In genomic region chr16:66344533-66345145, GRCh38 we compare ENCODE assay signal across 8 cellular contexts. TPM values are rescaled to one million over a fixed set of nuclear protein-coding genes. Genes with fewer than 3 reads are reported as not detected.
DNase-seq lines count a peak whose midpoint lies in the region; ATAC-seq, FAIRE-seq and TF ChIP-seq lines count a peak whose summit lies in the region.

No MANE protein-coding gene starts in this region.

- H3K9me3 ChIP-seq in Loucy (ENCODE audit: insufficient read depth, low read depth, low read length) (no peaks in the 10 kb centered on the region), right atrium auricular region (no peaks in the 10 kb centered on the region)

- TF ChIP-seq POLR2A in GM12891 (IDR thresholded peaks at IDR 0.05; ENCODE audit: low read depth, low read length) = no peak

- H3K4me1 ChIP-seq in Loucy (ENCODE audit: insufficient read depth, low read length, poor library complexity, severe bottlenecking) = no peaks in the 10 kb centered on the region
- no peaks in the 10 kb centered on the region for H3K4me1 ChIP-seq in right atrium auricular region

- no peaks in the 10 kb centered on the region for H4K20me1 ChIP-seq in Loucy (ENCODE audit: insufficient read depth, low read length, poor library complexity, severe bottlenecking)

- H3K4me3 ChIP-seq in Loucy (ENCODE audit: low read length, poor library complexity, severe bottlenecking) (no peak overlapping the region), right atrium auricular region (no peak overlapping the region)

- FAIRE-seq in GM12891 (lab: Jason Lieb, UNC) = no peak

- peak; percentile 76 for TF ChIP-seq CTCF in Loucy (conservative IDR thresholded peaks at IDR 0.05; ENCODE audit: low read length)
- TF ChIP-seq CTCF in right atrium auricular region (IDR thresholded peaks at IDR 0.05) = peak; percentile 55 to 85

- H3K79me2 ChIP-seq in Loucy (ENCODE audit: insufficient read depth, low read length) = no peaks in the 10 kb centered on the region

- H3K36me3 ChIP-seq in Loucy (ENCODE audit: insufficient read depth, low read length) (no peaks in the 10 kb centered on the region), right atrium auricular region (no peaks in the 10 kb centered on the region)

- H3F3A ChIP-seq in Loucy (ENCODE audit: low read depth) = no peaks in the 10 kb centered on the region

- DNase-seq in activated CD4-positive, CD25-positive, alpha-beta regulatory T cell treated with anti-CD3 and anti-CD28 coated beads, Interleukin-2, amount 50 U/mL, for 16 hours (ENCODE audit: low read depth, low spot score) = peak; percentile 28
- peak; percentile 18 to 40 for DNase-seq in activated CD4-positive, alpha-beta T cell treated with anti-CD3 and anti-CD28 coated beads, Interleukin-2, amount 50 U/mL, for 48 hours
- DNase-seq in right atrium auricular region (ENCODE audit: low spot score) (no peak), cortex of kidney (lab: John Stamatoyannopoulos, UW) (no peak), GM12891 (ENCODE audit: insufficient read length, low spot score) (no peak)
- DNase-seq in stimulated activated CD4-positive, alpha-beta T cell treated with anti-CD3 and anti-CD28 coated beads, Interleukin-2, amount 100 ng/mL, for 48 hours = peak; percentile 58 to 60

- no peaks in the 10 kb centered on the region for H3K27me3 ChIP-seq in Loucy (ENCODE audit: insufficient read depth, low read length, poor library complexity, severe bottlenecking)
- no peaks in the 10 kb centered on the region for H3K27me3 ChIP-seq in right atrium auricular region

- no peak overlapping the region for H3K4me2 ChIP-seq in Loucy (ENCODE audit: low read depth, low read length, poor library complexity, severe bottlenecking)

- H2AFZ ChIP-seq in Loucy (ENCODE audit: low read length) = peak overlapping the region; percentile 44; the same call in 1 of the 2 replicates

- ATAC-seq in activated CD4-positive, CD25-positive, alpha-beta regulatory T cell treated with anti-CD3 and anti-CD28 coated beads, Interleukin-2, amount 50 U/mL, for 24 hours = no peak

- no peak overlapping the region for H3K9ac ChIP-seq in Loucy (ENCODE audit: low read depth, low read length, poor library complexity, severe bottlenecking)

- H3K9me2 ChIP-seq in Loucy (replicated peaks; ENCODE audit: low read depth, low read length) = no peaks in the 10 kb centered on the region

- no peak overlapping the region for H3K27ac ChIP-seq in right atrium auricular region

TF ChIP-seq in GM12891, 5 proteins besides CTCF, POLR2A, EP300 and RAD21:
- no peak for TF ChIP-seq SPI1 (IDR thresholded peaks at IDR 0.05; ENCODE audit: low read depth, low read length)
- TF ChIP-seq POU2F2 (IDR thresholded peaks at IDR 0.05; ENCODE audit: low read depth, low read length) = no peak
- TF ChIP-seq PAX5 (IDR thresholded peaks at IDR 0.05; ENCODE audit: insufficient read depth, low read length, severe bottlenecking) = no peak
- TF ChIP-seq POLR2AphosphoS5 (IDR thresholded peaks at IDR 0.05; ENCODE audit: low read depth, low read length) = no peak
- no peak for TF ChIP-seq TAF1 (IDR thresholded peaks at IDR 0.05; ENCODE audit: low read depth, low read length)
TF ChIP-seq in GM12891: peak in this region for 0.

RNA-seq across cellular contexts. Expression of gene CDH5, which starts 21.9 kb away (rescaled TPM):
- total RNA-seq in right atrium auricular region = 10 to 100 TPM; 47.4 to 58.0 TPM
- not detected for polyA plus RNA-seq in GM12891 (2012; ENCODE audit: low read depth, missing spikeins)

Comparison
In these comparisons a context has a peak if more than half of its experiments do, and no peak if none do; other contexts are left out.
1. DNase-seq: peak in activated CD4-positive, CD25-positive, alpha-beta regulatory T cell treated with anti-CD3 and anti-CD28 coated beads, Interleukin-2, amount 50 U/mL, for 16 hours (single experiment), activated CD4-positive, alpha-beta T cell treated with anti-CD3 and anti-CD28 coated beads, Interleukin-2, amount 50 U/mL, for 48 hours (2 of 2) and stimulated activated CD4-positive, alpha-beta T cell treated with anti-CD3 and anti-CD28 coated beads, Interleukin-2, amount 100 ng/mL, for 48 hours (2 of 2); none in right atrium auricular region (single experiment), cortex of kidney (single experiment) and GM12891 (single experiment).